17 cellular contexts compared by ENCODE assay signal in genomic region chr13:22944378-22944777, GRCh38.
"Had no signal": no experiment of that assay in that cellular context is flagged by ENCODE, and none has a peak within 500 bp of the region (broad histone marks: within the 10 kb centered on the region; RNA-seq: fewer than 3 reads in every experiment).

No MANE protein-coding gene starts in this region.

- H3K4me1 Mint-ChIP-seq: activated CD4-positive, alpha-beta T cell treated with anti-CD3 and anti-CD28 coated beads, Interleukin-2, amount 10 ng/mL, durations not matched to agents 24 days and 14 days; activated naive CD4-positive, alpha-beta T cell treated with anti-CD3 and anti-CD28 coated beads, Interleukin-2, amount 10 ng/mL, durations not matched to agents 7 days and 5 days; central memory CD8-positive, alpha-beta T cell; naive thymus-derived CD4-positive, alpha-beta T cell; T-cell had no signal

- H3K36me3 ChIP-seq: adrenal gland, right atrium auricular region, WERI-Rb-1 had no signal

- H3K27me3 ChIP-seq: adrenal gland, body of pancreas, right atrium auricular region had no signal

- H3K9me3 Mint-ChIP-seq: activated CD4-positive, alpha-beta T cell treated with anti-CD3 and anti-CD28 coated beads, Interleukin-2, amount 10 ng/mL, durations not matched to agents 24 days and 14 days; central memory CD8-positive, alpha-beta T cell; T-cell had no signal

- H3K36me3 Mint-ChIP-seq: activated naive CD4-positive, alpha-beta T cell treated with anti-CD3 and anti-CD28 coated beads, Interleukin-2, amount 10 ng/mL, durations not matched to agents 7 days and 5 days; naive thymus-derived CD4-positive, alpha-beta T cell; T-cell had no signal

- H3K4me3 Mint-ChIP-seq: activated CD4-positive, alpha-beta T cell treated with anti-CD3 and anti-CD28 coated beads, Interleukin-2, amount 10 ng/mL, durations not matched to agents 24 days and 14 days; activated naive CD4-positive, alpha-beta T cell treated with anti-CD3 and anti-CD28 coated beads, Interleukin-2, amount 10 ng/mL, durations not matched to agents 7 days and 5 days; central memory CD8-positive, alpha-beta T cell; dendritic cell treated with granulocyte-macrophage colony-stimulating factor and Interleukin-4, amounts not matched to agents 40 ng/mL and 50 ng/mL, for 4 days; effector memory CD8-positive, alpha-beta T cell; naive thymus-derived CD4-positive, alpha-beta T cell; T-cell had no signal

- H3K4me3 ChIP-seq: adrenal gland, body of pancreas, lung, right atrium auricular region had no signal

- H3K27ac Mint-ChIP-seq: activated CD4-positive, alpha-beta T cell treated with anti-CD3 and anti-CD28 coated beads, Interleukin-2, amount 10 ng/mL, durations not matched to agents 24 days and 14 days; activated naive CD4-positive, alpha-beta T cell treated with anti-CD3 and anti-CD28 coated beads, Interleukin-2, amount 10 ng/mL, durations not matched to agents 7 days and 5 days; activated T-helper 2 cell treated with anti-CD3 and anti-CD28 coated beads, Interferon-gamma antibody, Interleukin-2, Interleukin-4, amounts not matched to agents 10 μg/mL and 5 μg/mL and 100 μg/mL, durations not matched to agents 14 hours and 24 hours and 36 hours; dendritic cell treated with granulocyte-macrophage colony-stimulating factor and Interleukin-4, amounts not matched to agents 40 ng/mL and 50 ng/mL, for 4 days; effector memory CD8-positive, alpha-beta T cell; naive thymus-derived CD4-positive, alpha-beta T cell; T-cell had no signal

- H3K27ac ChIP-seq: adrenal gland, body of pancreas, right atrium auricular region, WERI-Rb-1 had no signal

- H3K9me3 ChIP-seq: adrenal gland, body of pancreas, right atrium auricular region had no signal

- DNase-seq: activated CD4-positive, alpha-beta T cell treated with anti-CD3 and anti-CD28 coated beads, Interleukin-2, amount 10 ng/mL, durations not matched to agents 24 days and 14 days; activated naive CD4-positive, alpha-beta T cell treated with anti-CD3 and anti-CD28 coated beads, Interleukin-2, amount 10 ng/mL, durations not matched to agents 7 days and 5 days; adrenal gland; body of pancreas; effector memory CD8-positive, alpha-beta T cell; erythroblast; hypothalamus; naive thymus-derived CD4-positive, alpha-beta T cell; stimulated activated naive CD4-positive, alpha-beta T cell; substantia nigra; T-cell; WERI-Rb-1 had no signal

- H3K4me1 ChIP-seq: adrenal gland, body of pancreas, right atrium auricular region had no signal

- H3K27me3 Mint-ChIP-seq: activated CD4-positive, alpha-beta T cell treated with anti-CD3 and anti-CD28 coated beads, Interleukin-2, amount 10 ng/mL, durations not matched to agents 24 days and 14 days; activated naive CD4-positive, alpha-beta T cell treated with anti-CD3 and anti-CD28 coated beads, Interleukin-2, amount 10 ng/mL, durations not matched to agents 7 days and 5 days; dendritic cell treated with granulocyte-macrophage colony-stimulating factor and Interleukin-4, amounts not matched to agents 40 ng/mL and 50 ng/mL, for 4 days had no signal
